In genomic region chr1:15156807-15157380, GRCh38 we compare ENCODE assay signal across 10 cellular contexts. TPM values are rescaled to one million over a fixed set of nuclear protein-coding genes. Genes with fewer than 3 reads are reported as not detected.
DNase-seq lines count a peak whose midpoint lies in the region; ATAC-seq and TF ChIP-seq lines count a peak whose summit lies in the region.
"Had no signal": no experiment of that assay in that cellular context is flagged by ENCODE, and none has a peak within 500 bp of the region (broad histone marks: within the 10 kb centered on the region; RNA-seq: fewer than 3 reads in every experiment).

No MANE protein-coding gene starts in this region.

- TF ChIP-seq CTCF in WTC11 (IDR thresholded peaks at IDR 0.05) (no peak), brain microvascular endothelial cell (IDR thresholded peaks at IDR 0.05; ENCODE audit: low read depth, low read length, missing control alignments) (no peak)

- H3K4me3 ChIP-seq in ACC112 (ENCODE audit: low read depth, low read length) (peak overlapping the region; percentile 31; the same call in 1 of the 2 replicates), GM08714 (ENCODE audit: low read length) (peak overlapping the region; percentile 2; the same call in 1 of the 2 replicates), brain microvascular endothelial cell (ENCODE audit: low read depth, low read length) (no peak overlapping the region)

- POLR2A ChIA-PET in WTC11 (lab: Charles Lee), result interaction anchor here (1.0 kb wide), 1 partner anchor 28 kb away, joined by 3 read pairs; no protein-coding TSS in a partner anchor
- POLR2A ChIA-PET in naive thymus-derived CD8-positive, alpha-beta T cell (lab: Charles Lee), result no interaction called here

- in situ Hi-C loops in brain microvascular endothelial cell (cut with HindIII; ENCODE audit: low pct_ligation_motif_present, low sequenced_read_pairs), result no loop called here

- peaks cover 2% of the 10 kb centered on the region; the same call in 1 of the 2 replicates for H3K27me3 ChIP-seq in ACC112 (ENCODE audit: insufficient read depth, low read length)
- no peaks in the 10 kb centered on the region for H3K27me3 ChIP-seq in brain microvascular endothelial cell (replicated peaks)

- H3K9me3 Mint-ChIP-seq in WTC11, result no peaks in the 10 kb centered on the region
- H3K9me3 Mint-ChIP-seq in naive thymus-derived CD8-positive, alpha-beta T cell, result no peaks in the 10 kb centered on the region

- H3K27ac Mint-ChIP-seq in WTC11, result 0 out of 2 replicates have a peak overlapping the region, but pooled peaks have one; percentile 64
- H3K27ac Mint-ChIP-seq in naive thymus-derived CD8-positive, alpha-beta T cell, result peak overlapping the region in 5 of 10 donors; percentile 20 to 70 (median 60)

- H3K36me3 ChIP-seq in ACC112 (ENCODE audit: insufficient read depth, low read length) (no peaks in the 10 kb centered on the region), brain microvascular endothelial cell (replicated peaks) (no peaks in the 10 kb centered on the region)

- ATAC-seq in WTC11 (peak; percentile 10), GM18867 (IDR thresholded peaks at IDR 0.05; ENCODE audit: unreplicated experiment) (no peak)
- no peak for ATAC-seq in naive thymus-derived CD8-positive, alpha-beta T cell

- no peak overlapping the region for H3K4me3 Mint-ChIP-seq in WTC11
- H3K4me3 Mint-ChIP-seq in naive thymus-derived CD8-positive, alpha-beta T cell, result peak overlapping the region in 7 of 10 donors; percentile 30 to 74 (median 58)

- H3K79me2 ChIP-seq in ACC112 (ENCODE audit: control insufficient read depth, insufficient read depth, low read length, unreplicated experiment), result peaks cover 35% of the 10 kb centered on the region

- H3K4me1 Mint-ChIP-seq in WTC11, result peaks cover 60% of the 10 kb centered on the region
- peaks cover 10 to 35% (median 26%) of the 10 kb centered on the region in 4 donors for H3K4me1 Mint-ChIP-seq in naive thymus-derived CD8-positive, alpha-beta T cell

- peaks cover 13% of the 10 kb centered on the region for H3K27me3 Mint-ChIP-seq in WTC11 (ENCODE audit: low read depth)
- H3K27me3 Mint-ChIP-seq in naive thymus-derived CD8-positive, alpha-beta T cell, result peaks cover 10 to 27% (median 18%) of the 10 kb centered on the region in 5 donors

- CTCF ChIA-PET in WTC11 (lab: Charles Lee), result interaction anchor here (1.0 to 3.3 kb wide), 3 partner anchors 28 to 998 kb away, joined by 3 to 15 read pairs (median 8); no protein-coding TSS in a partner anchor

- DNase-seq in WTC11 (ENCODE audit: low spot score) (no peak), T-helper 2 cell (no peak), cerebellar nuclear complex (lab: John Stamatoyannopoulos, UW) (no peak), brain microvascular endothelial cell (no peak)
- DNase-seq in naive thymus-derived CD8-positive, alpha-beta T cell, result no peak
- DNase-seq: NCI-H187; stimulated activated CD4-positive, alpha-beta T cell treated with anti-CD3 and anti-CD28 coated beads, Interleukin-12 subunit alpha, Interleukin-12 subunit beta, amount 100 ng/mL, for 4 hours had no signal

- no peak overlapping the region for H2AFZ ChIP-seq in ACC112 (ENCODE audit: low read length, unreplicated experiment)

- H3K27ac ChIP-seq in ACC112 (ENCODE audit: low read depth, low read length) (no peak overlapping the region), brain microvascular endothelial cell (no peak overlapping the region)

- no peaks in the 10 kb centered on the region for H3K36me3 Mint-ChIP-seq in WTC11
- H3K36me3 Mint-ChIP-seq in naive thymus-derived CD8-positive, alpha-beta T cell, result no peaks in the 10 kb centered on the region

- H3K4me1 ChIP-seq in ACC112 (ENCODE audit: control insufficient read depth, insufficient read depth, low read length, unreplicated experiment), result peaks cover 22% of the 10 kb centered on the region

TF ChIP-seq in WTC11, 78 proteins besides CTCF, POLR2A, EP300 and RAD21 (continues in another document):
- no peak for TF ChIP-seq ZNF671 (CRISPR knock-in tag; IDR thresholded peaks at IDR 0.05)
- no peak for TF ChIP-seq RORB (CRISPR knock-in tag; IDR thresholded peaks at IDR 0.05)
- no peak for TF ChIP-seq SP1 (CRISPR knock-in tag; conservative IDR thresholded peaks at IDR 0.05)
- TF ChIP-seq TEAD1 (CRISPR knock-in tag; IDR thresholded peaks at IDR 0.05), result no peak
- no peak for TF ChIP-seq NR1H2 (CRISPR knock-in tag; IDR thresholded peaks at IDR 0.05)
- no peak for TF ChIP-seq GABPB1 (CRISPR knock-in tag; IDR thresholded peaks at IDR 0.05)
- no peak for TF ChIP-seq IRF1 (CRISPR knock-in tag; IDR thresholded peaks at IDR 0.05)
- TF ChIP-seq ATF2 (CRISPR knock-in tag; IDR thresholded peaks at IDR 0.05; ENCODE audit: borderline replicate concordance, low read depth), result no peak
- TF ChIP-seq, protein P1, sequence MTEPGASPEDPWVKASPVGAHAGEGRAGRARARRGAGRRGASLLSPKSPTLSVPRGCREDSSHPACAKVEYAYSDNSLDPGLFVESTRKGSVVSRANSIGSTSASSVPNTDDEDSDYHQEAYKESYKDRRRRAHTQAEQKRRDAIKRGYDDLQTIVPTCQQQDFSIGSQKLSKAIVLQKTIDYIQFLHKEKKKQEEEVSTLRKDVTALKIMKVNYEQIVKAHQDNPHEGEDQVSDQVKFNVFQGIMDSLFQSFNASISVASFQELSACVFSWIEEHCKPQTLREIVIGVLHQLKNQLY (CRISPR knock-in tag; IDR thresholded peaks at IDR 0.05), result no peak
- TF ChIP-seq, protein P2, sequence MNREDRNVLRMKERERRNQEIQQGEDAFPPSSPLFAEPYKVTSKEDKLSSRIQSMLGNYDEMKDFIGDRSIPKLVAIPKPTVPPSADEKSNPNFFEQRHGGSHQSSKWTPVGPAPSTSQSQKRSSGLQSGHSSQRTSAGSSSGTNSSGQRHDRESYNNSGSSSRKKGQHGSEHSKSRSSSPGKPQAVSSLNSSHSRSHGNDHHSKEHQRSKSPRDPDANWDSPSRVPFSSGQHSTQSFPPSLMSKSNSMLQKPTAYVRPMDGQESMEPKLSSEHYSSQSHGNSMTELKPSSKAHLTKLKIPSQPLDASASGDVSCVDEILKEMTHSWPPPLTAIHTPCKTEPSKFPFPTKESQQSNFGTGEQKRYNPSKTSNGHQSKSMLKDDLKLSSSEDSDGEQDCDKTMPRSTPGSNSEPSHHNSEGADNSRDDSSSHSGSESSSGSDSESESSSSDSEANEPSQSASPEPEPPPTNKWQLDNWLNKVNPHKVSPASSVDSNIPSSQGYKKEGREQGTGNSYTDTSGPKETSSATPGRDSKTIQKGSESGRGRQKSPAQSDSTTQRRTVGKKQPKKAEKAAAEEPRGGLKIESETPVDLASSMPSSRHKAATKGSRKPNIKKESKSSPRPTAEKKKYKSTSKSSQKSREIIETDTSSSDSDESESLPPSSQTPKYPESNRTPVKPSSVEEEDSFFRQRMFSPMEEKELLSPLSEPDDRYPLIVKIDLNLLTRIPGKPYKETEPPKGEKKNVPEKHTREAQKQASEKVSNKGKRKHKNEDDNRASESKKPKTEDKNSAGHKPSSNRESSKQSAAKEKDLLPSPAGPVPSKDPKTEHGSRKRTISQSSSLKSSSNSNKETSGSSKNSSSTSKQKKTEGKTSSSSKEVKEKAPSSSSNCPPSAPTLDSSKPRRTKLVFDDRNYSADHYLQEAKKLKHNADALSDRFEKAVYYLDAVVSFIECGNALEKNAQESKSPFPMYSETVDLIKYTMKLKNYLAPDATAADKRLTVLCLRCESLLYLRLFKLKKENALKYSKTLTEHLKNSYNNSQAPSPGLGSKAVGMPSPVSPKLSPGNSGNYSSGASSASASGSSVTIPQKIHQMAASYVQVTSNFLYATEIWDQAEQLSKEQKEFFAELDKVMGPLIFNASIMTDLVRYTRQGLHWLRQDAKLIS (CRISPR knock-in tag; IDR thresholded peaks at IDR 0.05; ENCODE audit: borderline replicate concordance), result no peak
- TF ChIP-seq PRRX2 (CRISPR knock-in tag; IDR thresholded peaks at IDR 0.05), result no peak
- TF ChIP-seq ATF3 (CRISPR knock-in tag; conservative IDR thresholded peaks at IDR 0.05), result no peak

RNA-seq across cellular contexts. Expression of gene TMEM51, which starts 3.3 kb away (rescaled TPM):
- total RNA-seq in WTC11 (2021), result 9.2 to 10.4 TPM (median 9.4 TPM) in 3 replicates
- not detected for total RNA-seq in naive thymus-derived CD8-positive, alpha-beta T cell
- polyA plus RNA-seq in naive thymus-derived CD8-positive, alpha-beta T cell, result not detected
